18 cellular contexts compared by ENCODE assay signal in the genomic region with DNA sequence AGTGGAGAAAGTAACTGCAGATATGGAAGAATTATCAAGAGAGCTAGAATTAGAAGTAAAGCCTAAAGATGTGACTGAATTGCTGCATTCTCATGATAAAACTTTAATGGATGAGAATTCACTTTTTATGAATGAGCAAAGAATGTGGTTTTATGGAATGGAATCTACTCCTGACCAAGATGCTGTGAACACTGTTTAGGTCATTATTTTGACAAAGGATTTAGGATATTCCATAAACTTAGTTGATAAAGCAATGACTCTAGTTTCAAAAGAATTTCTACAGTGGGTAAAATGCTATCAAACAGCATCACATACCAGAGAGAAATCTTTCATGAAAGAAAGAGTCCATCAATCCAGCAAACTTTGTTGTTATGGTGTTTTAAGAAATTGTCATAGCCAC.
"Had no signal": no experiment of that assay in that cellular context is flagged by ENCODE, and none has a peak within 500 bp of the region (broad histone marks: within the 10 kb centered on the region; RNA-seq: fewer than 3 reads in every experiment).

No MANE protein-coding gene starts in this region.

- H3K27ac ChIP-seq: brain microvascular endothelial cell, epithelial cell of prostate, gastrocnemius medialis, heart right ventricle, ovary, thoracic aorta, upper lobe of right lung had no signal

- H3K9me3 ChIP-seq: gastrocnemius medialis, heart right ventricle, ovary, thoracic aorta, upper lobe of right lung had no signal

- H3K36me3 ChIP-seq: brain microvascular endothelial cell, gastrocnemius medialis, heart right ventricle, ovary, thoracic aorta, upper lobe of right lung had no signal

- ATAC-seq: activated naive CD4-positive, alpha-beta T cell treated with anti-CD3 and anti-CD28 coated beads, Interleukin-2, amount 50 U/mL, for 72 hours; activated T-cell treated with anti-CD3 and anti-CD28 coated beads, Interleukin-2, amount 50 U/mL, for 72 hours; gastrocnemius medialis; heart right ventricle; upper lobe of right lung had no signal

- H3K27me3 ChIP-seq: brain microvascular endothelial cell, gastrocnemius medialis, upper lobe of right lung had no signal

- DNase-seq: activated CD4-positive, alpha-beta T cell treated with anti-CD3 and anti-CD28 coated beads, Interleukin-2, amount 10 ng/mL, durations not matched to agents 7 days and 5 days; activated CD8-positive, alpha-beta memory T cell treated with anti-CD3 and anti-CD28 coated beads, Interleukin-2, amount 50 U/mL, for 48 hours; activated gamma-delta T cell; activated T-cell treated with anti-CD3 and anti-CD28 coated beads, Interleukin-2, amount 50 U/mL, for 72 hours; amniotic stem cell; brain microvascular endothelial cell; effector memory CD4-positive, alpha-beta T cell; gastrocnemius medialis; heart right ventricle; midbrain; ovary; stimulated activated CD4-positive, alpha-beta T cell treated with anti-CD3 and anti-CD28 coated beads, Interleukin-12 subunit alpha, Interleukin-12 subunit beta, amount 100 ng/mL, for 4 hours; stimulated activated CD4-positive, alpha-beta T cell treated with anti-CD3 and anti-CD28 coated beads, Interleukin-2, amount 100 ng/mL, for 24 hours; T-helper 9 cell; upper lobe of right lung had no signal

- H3K4me3 ChIP-seq: gastrocnemius medialis, heart right ventricle, ovary, thoracic aorta, upper lobe of right lung had no signal

- H3K4me1 ChIP-seq: gastrocnemius medialis, heart right ventricle, upper lobe of right lung had no signal
